In genomic region chr6:163709255-163709654, GRCh38 we compare ENCODE assay signal across 19 cellular contexts.
A peak's percentile ranks its signal among the peaks of the same experiment; 100 is the strongest.
DNase-seq lines count a peak whose midpoint lies in the region; ATAC-seq, FAIRE-seq and TF ChIP-seq lines count a peak whose summit lies in the region.
"Had no signal": no experiment of that assay in that cellular context is flagged by ENCODE, and none has a peak within 500 bp of the region (broad histone marks: within the 10 kb centered on the region; RNA-seq: fewer than 3 reads in every experiment).

No MANE protein-coding gene starts in this region.

- H3K9me3 ChIP-seq in gastroesophageal sphincter (no peaks in the 10 kb centered on the region), stomach smooth muscle (ENCODE audit: control insufficient read depth in 2 of 2, low read length in 2 of 2) (no peaks in the 10 kb centered on the region)
- no peaks in the 10 kb centered on the region for H3K9me3 ChIP-seq in CD8-positive, alpha-beta T cell (ENCODE audit: low read length)
- H3K9me3 ChIP-seq: BE2C had no signal

- H3K4me1 ChIP-seq in gastroesophageal sphincter (peaks cover 0 to 59% (median 40%) of the 10 kb centered on the region in 3 donors), stomach smooth muscle (ENCODE audit: control insufficient read depth, insufficient read depth, low read length) (peaks cover 30% of the 10 kb centered on the region)
- H3K4me1 ChIP-seq in CD8-positive, alpha-beta T cell (ENCODE audit: insufficient read depth, low read length), result peaks cover 4% of the 10 kb centered on the region

- no peak for TF ChIP-seq EP300 in gastroesophageal sphincter (IDR thresholded peaks at IDR 0.05)

- H3K4me1 Mint-ChIP-seq in CD8-positive, alpha-beta T cell (ENCODE audit: low read depth), result peaks cover 10% of the 10 kb centered on the region

- H3K4me3 Mint-ChIP-seq in CD8-positive, alpha-beta T cell, result no peak overlapping the region
- H3K4me3 Mint-ChIP-seq: CD8-positive, alpha-beta memory T cell; GM23338 had no signal

- DNase-seq in NCI-H524 (lab: John Stamatoyannopoulos, UW) (peak; percentile 30 to 45), NCI-H524 treated with DMSO at 0.1 percent for 48 hours (lab: John Stamatoyannopoulos, UW) (no peak), GM12892 (ENCODE audit: insufficient read length) (no peak), SKM-1 treated with dmso at 0.1 percent for 144 hours (lab: John Stamatoyannopoulos, UW; ENCODE audit: unreplicated experiment) (no peak), middle frontal gyrus (ENCODE audit: extremely low spot score, low spot score) (no peak)
- no peak for DNase-seq in CD8-positive, alpha-beta T cell
- DNase-seq: BE2C; CD8-positive, alpha-beta memory T cell; DMS79 treated with DMSO at 0.1 percent for 48 hours; KG1; NCI-H1436 treated with DMSO at 0.1 percent for 48 hours; NCI-H2081 had no signal

- no peak for ATAC-seq in gastroesophageal sphincter
- no peak for ATAC-seq in CD8-positive, alpha-beta T cell
- ATAC-seq: GM23338, HepG2, Panc1 had no signal

- intact Hi-C loops in CD8-positive, alpha-beta T cell (cut with DNase I, micrococcal nuclease), result no loop called here

- no peaks in the 10 kb centered on the region for H3K27me3 ChIP-seq in gastroesophageal sphincter
- no peaks in the 10 kb centered on the region for H3K27me3 ChIP-seq in stomach smooth muscle (ENCODE audit: control insufficient read depth in 1 of 2, insufficient read depth in 2 of 2, low read length in 2 of 2)
- H3K27me3 ChIP-seq in CD8-positive, alpha-beta T cell (ENCODE audit: insufficient read depth, low read length), result no peaks in the 10 kb centered on the region
- H3K27me3 ChIP-seq: BE2C had no signal

- no peaks in the 10 kb centered on the region for H3K36me3 ChIP-seq in gastroesophageal sphincter
- no peaks in the 10 kb centered on the region for H3K36me3 ChIP-seq in stomach smooth muscle (ENCODE audit: control insufficient read depth in 2 of 2, insufficient read depth in 2 of 2, low read length in 2 of 2)
- H3K36me3 ChIP-seq in CD8-positive, alpha-beta T cell (ENCODE audit: insufficient read depth, low read length), result no peaks in the 10 kb centered on the region
- H3K36me3 ChIP-seq: BE2C had no signal

- CTCF ChIA-PET in CD8-positive, alpha-beta T cell (lab: Charles Lee), result no interaction called here

- H3K4me3 ChIP-seq in gastroesophageal sphincter, result no peak overlapping the region
- H3K4me3 ChIP-seq in stomach smooth muscle (ENCODE audit: low read length in 2 of 2), result no peak overlapping the region
- no peak overlapping the region for H3K4me3 ChIP-seq in CD8-positive, alpha-beta T cell (ENCODE audit: low read depth, low read length)
- H3K4me3 ChIP-seq: GM23338 had no signal

- 83% methylated on average over 3 of the region's 6 CpGs; no CpG with 5 or more reads in 1 of the 2 donors for WGBS in gastroesophageal sphincter (ENCODE audit: low coverage in 1 of 2), 2 donors

- H3K9ac ChIP-seq in stomach smooth muscle (ENCODE audit: low read length in 2 of 2), result no peak overlapping the region

- TF ChIP-seq POLR2A in GM12892 (IDR thresholded peaks at IDR 0.05; ENCODE audit: low read depth, low read length) (no peak), gastroesophageal sphincter (IDR thresholded peaks at IDR 0.05) (no peak)

- H3K9me3 Mint-ChIP-seq in CD8-positive, alpha-beta T cell, result no peaks in the 10 kb centered on the region
- H3K9me3 Mint-ChIP-seq: CD8-positive, alpha-beta memory T cell; GM23338 had no signal

- POLR2A ChIA-PET in CD8-positive, alpha-beta T cell (lab: Charles Lee), result no interaction called here

- TF ChIP-seq CTCF in gastroesophageal sphincter (IDR thresholded peaks at IDR 0.05), result no peak
- no peak for TF ChIP-seq CTCF in CD8-positive, alpha-beta T cell (IDR thresholded peaks at IDR 0.05)

- peaks cover 4% of the 10 kb centered on the region for H3K27me3 Mint-ChIP-seq in CD8-positive, alpha-beta T cell (ENCODE audit: low read depth)

- H3K27ac Mint-ChIP-seq in CD8-positive, alpha-beta T cell, result no peak overlapping the region
- H3K27ac Mint-ChIP-seq: CD8-positive, alpha-beta memory T cell; GM23338 had no signal

- H3K27ac ChIP-seq in gastroesophageal sphincter (peak overlapping the region in 3 of 4 donors; percentile 69 to 75 (median 70)), stomach smooth muscle (ENCODE audit: low read length) (peak overlapping the region; percentile 49)
- no peak overlapping the region for H3K27ac ChIP-seq in CD8-positive, alpha-beta T cell (ENCODE audit: low read depth, low read length)
- H3K27ac ChIP-seq: 22Rv1 had no signal

- peak; percentile 38 for FAIRE-seq in GM12892 (lab: Jason Lieb, UNC)
- FAIRE-seq: D721Med, HepG2 had no signal

- H3K36me3 Mint-ChIP-seq in CD8-positive, alpha-beta T cell, result no peaks in the 10 kb centered on the region
- H3K36me3 Mint-ChIP-seq: CD8-positive, alpha-beta memory T cell had no signal

Comparison
In these comparisons a context has a peak if more than half of its experiments do, and no peak if none do; other contexts are left out.
1. DNase-seq: peak in NCI-H524 (2 of 2); none in NCI-H524 treated with DMSO at 0.1 percent for 48 hours (single experiment), GM12892 (single experiment), CD8-positive, alpha-beta T cell (0 of 7), SKM-1 treated with dmso at 0.1 percent for 144 hours (single experiment) and middle frontal gyrus (single experiment).